Comparison of ENCODE assay signal across 10 cellular contexts in genomic region chr5:147690595-147690994, GRCh38.
DNase-seq lines count a peak whose midpoint lies in the region; ATAC-seq, FAIRE-seq and TF ChIP-seq lines count a peak whose summit lies in the region.
"Had no signal": no experiment of that assay in that cellular context is flagged by ENCODE, and none has a peak within 500 bp of the region (broad histone marks: within the 10 kb centered on the region; RNA-seq: fewer than 3 reads in every experiment).

No MANE protein-coding gene starts in this region.

- no peak for DNase-seq in D721Med (ENCODE audit: insufficient read length, low spot score)
- DNase-seq in HEK293T (ENCODE audit: extremely low spot score), result peak; percentile 12
- DNase-seq in SHP77 treated with DMSO at 0.1 percent for 48 hours (lab: John Stamatoyannopoulos, UW), result peak; percentile 16
- DNase-seq in kidney tubule cell (ENCODE audit: low spot score), result peak; percentile 76
- no peak for DNase-seq in activated CD4-positive, alpha-beta T cell treated with anti-CD3 and anti-CD28 coated beads for 1 hour
- no peak for DNase-seq in frontal cortex (ENCODE audit: low spot score in 2 of 2)
- DNase-seq in sciatic nerve (ENCODE audit: low spot score), result no peak
- DNase-seq: CD4-positive, CD25-positive, alpha-beta regulatory T cell; KG1 had no signal

- ATAC-seq in GM19467 (IDR thresholded peaks at IDR 0.05; ENCODE audit: unreplicated experiment), result no peak
- ATAC-seq in sciatic nerve, result no peak

- POLR2A ChIA-PET in HEK293T (lab: Yijun Ruan, JAX), result no interaction called here

- intact Hi-C loops in sciatic nerve (cut with DNase I), result no loop called here

- peak; percentile 10 for TF ChIP-seq CTCF in D721Med (IDR thresholded peaks at IDR 0.05; ENCODE audit: insufficient read depth, missing control alignments)

- CTCF ChIA-PET in HEK293T (lab: Yijun Ruan, JAX), result no interaction called here

- FAIRE-seq in D721Med (lab: Jason Lieb, UNC) (no peak), frontal cortex (lab: Jason Lieb, UNC) (no peak)

TF ChIP-seq in HEK293T, 16 proteins besides CTCF, POLR2A, EP300 and RAD21:
- TF ChIP-seq FOXM1 (IDR thresholded peaks at IDR 0.05; ENCODE audit: borderline replicate concordance), result no peak
- TF ChIP-seq NFRKB (IDR thresholded peaks at IDR 0.05), result no peak
- no peak for TF ChIP-seq FOXK2 (IDR thresholded peaks at IDR 0.05)
- TF ChIP-seq BHLHE40 (IDR thresholded peaks at IDR 0.05; ENCODE audit: borderline replicate concordance), result no peak
- no peak for TF ChIP-seq CTBP1 (IDR thresholded peaks at IDR 0.05; ENCODE audit: borderline replicate concordance)
- TF ChIP-seq SUZ12 (IDR thresholded peaks at IDR 0.05), result no peak
- no peak for TF ChIP-seq ZNF384 (IDR thresholded peaks at IDR 0.05)
- no peak for TF ChIP-seq L3MBTL2 (conservative IDR thresholded peaks at IDR 0.05)
- TF ChIP-seq LEF1 (IDR thresholded peaks at IDR 0.05; ENCODE audit: borderline replicate concordance), result no peak
- TF ChIP-seq ELF4 (IDR thresholded peaks at IDR 0.05), result no peak
- TF ChIP-seq ARNT (IDR thresholded peaks at IDR 0.05), result no peak
- TF ChIP-seq TARDBP (IDR thresholded peaks at IDR 0.05), result no peak
- TF ChIP-seq FOXA1 (IDR thresholded peaks at IDR 0.05), result no peak
- TF ChIP-seq HDGF (IDR thresholded peaks at IDR 0.05; ENCODE audit: borderline replicate concordance), result no peak
- no peak for TF ChIP-seq SP1 (IDR thresholded peaks at IDR 0.05)

Comparison
In these comparisons a context has a peak if more than half of its experiments do, and no peak if none do; other contexts are left out.
1. DNase-seq: peak in HEK293T (single experiment), SHP77 treated with DMSO at 0.1 percent for 48 hours (single experiment) and kidney tubule cell (single experiment); none in D721Med (single experiment), activated CD4-positive, alpha-beta T cell treated with anti-CD3 and anti-CD28 coated beads for 1 hour (single experiment), frontal cortex (0 of 2) and sciatic nerve (single experiment).